In the genomic region with DNA sequence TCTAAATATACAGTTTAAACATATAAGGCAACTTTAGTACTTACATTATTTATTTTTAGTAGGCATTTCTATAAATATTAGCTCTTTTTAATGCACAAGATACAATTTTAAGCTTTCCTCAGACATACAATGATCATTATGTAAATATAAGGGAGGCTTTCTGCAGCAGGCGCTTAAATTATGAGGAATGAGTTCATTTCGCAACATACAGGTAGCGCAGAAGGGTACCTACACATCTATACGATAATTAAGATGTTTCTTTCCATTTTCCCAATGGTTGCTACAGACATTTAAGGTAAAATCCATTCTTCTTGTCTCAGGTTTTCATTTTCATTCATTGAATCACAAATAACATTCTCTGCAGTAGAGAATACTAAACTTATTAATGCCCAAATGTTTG, we compare ENCODE assay signal across 8 cellular contexts. TPM values are rescaled to one million over a fixed set of nuclear protein-coding genes. Genes with fewer than 3 reads are reported as not detected.
DNase-seq lines count a peak whose midpoint lies in the region; ATAC-seq and TF ChIP-seq lines count a peak whose summit lies in the region.

No MANE protein-coding gene starts in this region.

- peak overlapping the region; percentile 65 for H3K27ac Mint-ChIP-seq in activated CD4-positive, alpha-beta T cell treated with anti-CD3 and anti-CD28 coated beads for 36 hours
- H3K27ac Mint-ChIP-seq in WTC11: peak overlapping the region; percentile 49; the same call in 1 of the 2 replicates
- H3K27ac Mint-ChIP-seq in stimulated activated memory B cell treated with anti-CD40 and anti-IgM and Interleukin-4, amounts not matched to agents 10 μg/mL and 1 μg/mL and 100 μg/mL, for 72 hours: peak overlapping the region; percentile 98

- H3K9me3 ChIP-seq in gastroesophageal sphincter: no peaks in the 10 kb centered on the region

- H3K9me3 Mint-ChIP-seq in activated CD4-positive, alpha-beta T cell treated with anti-CD3 and anti-CD28 coated beads for 36 hours (ENCODE audit: low read depth): no peaks in the 10 kb centered on the region
- H3K9me3 Mint-ChIP-seq in WTC11: no peaks in the 10 kb centered on the region
- H3K9me3 Mint-ChIP-seq in stimulated activated memory B cell treated with anti-CD40 and anti-IgM and Interleukin-4, amounts not matched to agents 10 μg/mL and 1 μg/mL and 100 μg/mL, for 72 hours: no peaks in the 10 kb centered on the region

- no peak for TF ChIP-seq POLR2A in gastroesophageal sphincter (IDR thresholded peaks at IDR 0.05)

- no peak for TF ChIP-seq EP300 in gastroesophageal sphincter (IDR thresholded peaks at IDR 0.05)

- ATAC-seq in activated CD4-positive, alpha-beta T cell treated with anti-CD3 and anti-CD28 coated beads for 36 hours: no peak
- ATAC-seq in WTC11 (no peak), gastroesophageal sphincter (no peak)
- no peak for ATAC-seq in stimulated activated memory B cell treated with anti-CD40 and anti-IgM and Interleukin-4, amounts not matched to agents 10 μg/mL and 1 μg/mL and 100 μg/mL, for 72 hours

- POLR2A ChIA-PET in activated CD4-positive, alpha-beta T cell treated with anti-CD3 and anti-CD28 coated beads for 36 hours (lab: Charles Lee): no interaction called here
- POLR2A ChIA-PET in WTC11 (lab: Charles Lee): interaction anchor here (0.7 to 2.2 kb wide), 3 partner anchors 25 to 165 kb away, joined by 7 to 87 read pairs (median 15); a partner anchor contains a TSS

- CTCF ChIA-PET in activated CD4-positive, alpha-beta T cell treated with anti-CD3 and anti-CD28 coated beads for 36 hours (lab: Charles Lee): interaction anchor here (2.4 kb wide), 1 partner anchor 50 kb away, joined by 29 read pairs; a partner anchor contains a TSS
- CTCF ChIA-PET in WTC11 (lab: Charles Lee): interaction anchor here (0.7 to 1.8 kb wide), 2 partner anchors 176 to 437 kb away, joined by 4 to 8 read pairs; a partner anchor contains a TSS

- 88 to 90% methylated on average over 4 of the region's 4 CpGs for WGBS in gastroesophageal sphincter (ENCODE audit: low coverage in 1 of 2), 2 donors

- peaks cover 7% of the 10 kb centered on the region for H3K36me3 Mint-ChIP-seq in activated CD4-positive, alpha-beta T cell treated with anti-CD3 and anti-CD28 coated beads for 36 hours (ENCODE audit: low read depth)
- H3K36me3 Mint-ChIP-seq in WTC11: 0 out of 2 replicates have a peak, but pooled peaks cover 3% of the 10 kb centered on the region
- H3K36me3 Mint-ChIP-seq in stimulated activated memory B cell treated with anti-CD40 and anti-IgM and Interleukin-4, amounts not matched to agents 10 μg/mL and 1 μg/mL and 100 μg/mL, for 72 hours: peaks cover 6% of the 10 kb centered on the region

- peaks cover 0 to 5% of the 10 kb centered on the region in 2 donors for H3K36me3 ChIP-seq in gastroesophageal sphincter

- H3K4me3 ChIP-seq in gastroesophageal sphincter: peak overlapping the region; percentile 73 to 97

- H3K4me3 Mint-ChIP-seq in activated CD4-positive, alpha-beta T cell treated with anti-CD3 and anti-CD28 coated beads for 36 hours: peak overlapping the region; percentile 98
- peak overlapping the region; percentile 88 for H3K4me3 Mint-ChIP-seq in WTC11
- H3K4me3 Mint-ChIP-seq in stimulated activated memory B cell treated with anti-CD40 and anti-IgM and Interleukin-4, amounts not matched to agents 10 μg/mL and 1 μg/mL and 100 μg/mL, for 72 hours: peak overlapping the region; percentile 85

- peaks cover 31% of the 10 kb centered on the region for H3K4me1 Mint-ChIP-seq in activated CD4-positive, alpha-beta T cell treated with anti-CD3 and anti-CD28 coated beads for 36 hours
- H3K4me1 Mint-ChIP-seq in WTC11: peaks cover 20% of the 10 kb centered on the region
- H3K4me1 Mint-ChIP-seq in stimulated activated memory B cell treated with anti-CD40 and anti-IgM and Interleukin-4, amounts not matched to agents 10 μg/mL and 1 μg/mL and 100 μg/mL, for 72 hours: peaks cover 41% of the 10 kb centered on the region

- H3K27me3 Mint-ChIP-seq in activated CD4-positive, alpha-beta T cell treated with anti-CD3 and anti-CD28 coated beads for 36 hours: no peaks in the 10 kb centered on the region
- H3K27me3 Mint-ChIP-seq in WTC11 (ENCODE audit: low read depth): no peaks in the 10 kb centered on the region; the same call in 1 of the 2 replicates
- H3K27me3 Mint-ChIP-seq in stimulated activated memory B cell treated with anti-CD40 and anti-IgM and Interleukin-4, amounts not matched to agents 10 μg/mL and 1 μg/mL and 100 μg/mL, for 72 hours: no peaks in the 10 kb centered on the region

- peak overlapping the region in 2 of 4 donors; percentile 95 to 96 for H3K27ac ChIP-seq in gastroesophageal sphincter

- peaks cover 6 to 31% (median 6%) of the 10 kb centered on the region in 3 donors for H3K4me1 ChIP-seq in gastroesophageal sphincter

- H3K27me3 ChIP-seq in gastroesophageal sphincter: no peaks in the 10 kb centered on the region

- intact Hi-C loops in activated CD4-positive, alpha-beta T cell treated with anti-CD3 and anti-CD28 coated beads for 36 hours (cut with DNase I, micrococcal nuclease): loop anchor here (2.0 to 5.0 kb wide), 6 partner anchors 81 to 989 kb away; a partner anchor contains a TSS

- TF ChIP-seq CTCF in WTC11 (IDR thresholded peaks at IDR 0.05): no peak
- no peak for TF ChIP-seq CTCF in gastroesophageal sphincter (IDR thresholded peaks at IDR 0.05)

- no peak for DNase-seq in activated CD4-positive, alpha-beta T cell treated with anti-CD3 and anti-CD28 coated beads for 36 hours
- no peak for DNase-seq in activated CD4-positive, alpha-beta T cell treated with anti-CD3 and anti-CD28 coated beads for 4 hours
- DNase-seq in WTC11 (ENCODE audit: low spot score): no peak
- no peak for DNase-seq in pons (ENCODE audit: low spot score)
- no peak for DNase-seq in DMS79 treated with DMSO at 0.1 percent for 48 hours (lab: John Stamatoyannopoulos, UW)
- DNase-seq in NCI-H2107 (lab: John Stamatoyannopoulos, UW): no peak

TF ChIP-seq in WTC11, 78 proteins besides CTCF, POLR2A, EP300 and RAD21:
- TF ChIP-seq, protein P1, sequence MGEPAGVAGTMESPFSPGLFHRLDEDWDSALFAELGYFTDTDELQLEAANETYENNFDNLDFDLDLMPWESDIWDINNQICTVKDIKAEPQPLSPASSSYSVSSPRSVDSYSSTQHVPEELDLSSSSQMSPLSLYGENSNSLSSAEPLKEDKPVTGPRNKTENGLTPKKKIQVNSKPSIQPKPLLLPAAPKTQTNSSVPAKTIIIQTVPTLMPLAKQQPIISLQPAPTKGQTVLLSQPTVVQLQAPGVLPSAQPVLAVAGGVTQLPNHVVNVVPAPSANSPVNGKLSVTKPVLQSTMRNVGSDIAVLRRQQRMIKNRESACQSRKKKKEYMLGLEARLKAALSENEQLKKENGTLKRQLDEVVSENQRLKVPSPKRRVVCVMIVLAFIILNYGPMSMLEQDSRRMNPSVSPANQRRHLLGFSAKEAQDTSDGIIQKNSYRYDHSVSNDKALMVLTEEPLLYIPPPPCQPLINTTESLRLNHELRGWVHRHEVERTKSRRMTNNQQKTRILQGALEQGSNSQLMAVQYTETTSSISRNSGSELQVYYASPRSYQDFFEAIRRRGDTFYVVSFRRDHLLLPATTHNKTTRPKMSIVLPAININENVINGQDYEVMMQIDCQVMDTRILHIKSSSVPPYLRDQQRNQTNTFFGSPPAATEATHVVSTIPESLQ (CRISPR knock-in tag; IDR thresholded peaks at IDR 0.05): no peak
- TF ChIP-seq, protein P2, sequence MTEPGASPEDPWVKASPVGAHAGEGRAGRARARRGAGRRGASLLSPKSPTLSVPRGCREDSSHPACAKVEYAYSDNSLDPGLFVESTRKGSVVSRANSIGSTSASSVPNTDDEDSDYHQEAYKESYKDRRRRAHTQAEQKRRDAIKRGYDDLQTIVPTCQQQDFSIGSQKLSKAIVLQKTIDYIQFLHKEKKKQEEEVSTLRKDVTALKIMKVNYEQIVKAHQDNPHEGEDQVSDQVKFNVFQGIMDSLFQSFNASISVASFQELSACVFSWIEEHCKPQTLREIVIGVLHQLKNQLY (CRISPR knock-in tag; IDR thresholded peaks at IDR 0.05): no peak
TF ChIP-seq in WTC11: peak in this region for 0.

RNA-seq across cellular contexts. Expression of a gene that starts 1.2 kb away (rescaled TPM):
- total RNA-seq in activated CD4-positive, alpha-beta T cell treated with anti-CD3 and anti-CD28 coated beads for 36 hours: 10 to 100 TPM; 13.3 to 16.4 TPM
- total RNA-seq in WTC11 (2021) (12.6 to 15.6 TPM (median 14.6 TPM) in 3 replicates), gastroesophageal sphincter (10 to 100 TPM in 2 of 4 donors, 1 to 10 TPM in 2; 4.5 to 13.1 (median 9.5) TPM)

RNA-seq across cellular contexts. Expression of a gene that starts 49.3 kb away (rescaled TPM):
- 10 to 100 TPM; 36.8 to 48.2 TPM for total RNA-seq in activated CD4-positive, alpha-beta T cell treated with anti-CD3 and anti-CD28 coated beads for 36 hours
- total RNA-seq in WTC11 (2021): 83.4 to 91.0 TPM (median 89.0 TPM) in 3 replicates
- total RNA-seq in gastroesophageal sphincter: 1 to 10 TPM; 2.5 to 8.8 (median 4.1) TPM

RNA-seq across cellular contexts. Expression of a gene that starts 50.0 kb away (rescaled TPM):
- 100 to 1,000 TPM; 369 to 437 TPM for total RNA-seq in activated CD4-positive, alpha-beta T cell treated with anti-CD3 and anti-CD28 coated beads for 36 hours
- total RNA-seq in WTC11 (2021) (412 to 435 TPM (median 421 TPM) in 3 replicates), gastroesophageal sphincter (10 to 100 TPM; 18.8 to 26.0 (median 24.4) TPM)

Comparison
In these comparisons a context has a peak if more than half of its experiments do, and no peak if none do; other contexts are left out.
1. RNA of a gene that starts 50.0 kb away (total RNA-seq): 369 to 437 TPM in activated CD4-positive, alpha-beta T cell treated with anti-CD3 and anti-CD28 coated beads for 36 hours and 412 to 435 TPM in WTC11; 18.8 to 26.0 TPM in gastroesophageal sphincter; every median in the first group is over 10 times any median in the second.
2. Peak in every context shown above with its lines, with median percentiles within 50 percentile points of each other: H3K27ac Mint-ChIP-seq and H3K4me3 Mint-ChIP-seq.